In the genomic region with DNA sequence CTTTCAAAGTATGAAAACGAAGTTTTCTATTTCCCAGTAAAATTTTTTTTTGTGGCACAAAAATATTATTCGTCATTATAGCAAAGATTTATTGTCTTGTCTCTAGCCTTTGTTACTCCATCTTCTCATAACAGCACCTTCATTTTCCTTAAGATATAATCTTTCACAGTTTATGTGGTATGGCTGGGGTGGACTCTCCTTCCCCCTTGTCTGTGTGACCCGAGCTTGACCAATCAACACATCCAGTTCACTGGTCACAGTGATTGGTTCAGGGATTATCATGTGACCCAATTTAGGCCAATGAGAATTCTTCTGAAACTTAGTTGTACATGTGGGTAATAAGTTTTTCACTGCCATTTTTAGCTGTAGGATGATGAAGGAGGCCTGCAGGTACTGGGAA, we compare ENCODE assay signal across 20 cellular contexts.
DNase-seq lines count a peak whose midpoint lies in the region; ATAC-seq and TF ChIP-seq lines count a peak whose summit lies in the region.
"Had no signal": no experiment of that assay in that cellular context is flagged by ENCODE, and none has a peak within 500 bp of the region (broad histone marks: within the 10 kb centered on the region; RNA-seq: fewer than 3 reads in every experiment).

No MANE protein-coding gene starts in this region.

- BruUV-seq in HCT116 (replicated peaks; lab: Mats Ljungman, UMichigan): no TSS peak
- TSS peak; percentile 42 for BruUV-seq in PC-9 (replicated peaks; lab: Mats Ljungman, UMichigan)

- no peak overlapping the region for H2AFZ ChIP-seq in HCT116 (ENCODE audit: low read depth, low read length, poor library complexity, severe bottlenecking)
- H2AFZ ChIP-seq in PC-9: no peak overlapping the region
- no peak overlapping the region for H2AFZ ChIP-seq in fibroblast of lung (ENCODE audit: low read length)
- H2AFZ ChIP-seq in smooth muscle cell (ENCODE audit: low read depth): no peak overlapping the region
- H2AFZ ChIP-seq: GM23338 had no signal

- H3K4me3 ChIP-seq in HCT116 (replicated peaks in 1 of 2; ENCODE audit: low read depth in 1 of 2, low read length in 2 of 2) (no peak overlapping the region), PC-9 (0 out of 2 replicates have a peak overlapping the region, but pooled peaks have one; percentile 2), fibroblast of lung (replicated peaks in 1 of 4; ENCODE audit: control extremely low read depth in 1 of 4, insufficient read depth in 1 of 4, low read depth in 3 of 4, low read length in 4 of 4) (no peak overlapping the region), smooth muscle cell (no peak overlapping the region)
- H3K4me3 ChIP-seq: esophagus muscularis mucosa, GM23338, sigmoid colon, stomach, tibial nerve had no signal

- no peak for ATAC-seq in HCT116
- ATAC-seq: effector memory CD8-positive, alpha-beta T cell; GM23338 had no signal

- H3K27me3 ChIP-seq in HCT116 (ENCODE audit: insufficient read depth, low read length) (no peaks in the 10 kb centered on the region), PC-9 (ENCODE audit: insufficient read depth, low read depth) (no peaks in the 10 kb centered on the region), fibroblast of lung (ENCODE audit: control insufficient read depth, insufficient read depth, low read length) (no peaks in the 10 kb centered on the region), smooth muscle cell (ENCODE audit: low read depth) (no peaks in the 10 kb centered on the region)
- H3K27me3 ChIP-seq: esophagus muscularis mucosa, sigmoid colon, stomach, tibial nerve had no signal

- H3K4me1 ChIP-seq in HCT116 (ENCODE audit: control insufficient read depth in 1 of 2, insufficient read depth in 2 of 2, low read length in 2 of 2) (peaks cover 69 to 86% of the 10 kb centered on the region in 2 experiments), PC-9 (replicated peaks; ENCODE audit: insufficient read depth) (peaks cover 45% of the 10 kb centered on the region), fibroblast of lung (ENCODE audit: control insufficient read depth, extremely low read depth, insufficient read depth, low read length) (peaks cover 16% of the 10 kb centered on the region), smooth muscle cell (ENCODE audit: low read depth) (no peaks in the 10 kb centered on the region)
- H3K4me1 ChIP-seq: esophagus muscularis mucosa, stomach had no signal

- CTCF ChIA-PET in HCT116 (lab: Charles Lee): no interaction called here
- CTCF ChIA-PET in PC-9 (lab: Charles Lee): no interaction called here

- WGBS in smooth muscle cell (ENCODE audit: low lambda C conversion rate): 90% methylated on average over 3 of the region's 3 CpGs

- H3K9me3 ChIP-seq in HCT116 (ENCODE audit: control insufficient read depth in 1 of 2, insufficient read depth in 1 of 2, low read depth in 1 of 2, low read length in 2 of 2) (no peaks in the 10 kb centered on the region), PC-9 (ENCODE audit: insufficient read depth, low read depth) (peaks cover 70% of the 10 kb centered on the region), fibroblast of lung (ENCODE audit: control insufficient read depth, insufficient read depth, low read depth, low read length) (no peaks in the 10 kb centered on the region), smooth muscle cell (replicated peaks; ENCODE audit: low read depth) (no peaks in the 10 kb centered on the region)
- H3K9me3 ChIP-seq: esophagus muscularis mucosa, sigmoid colon, stomach, tibial nerve had no signal

- RAD21 ChIA-PET in HCT116 (lab: Charles Lee; ENCODE audit: low non-redundant PET in 1 of 2, low total read pairs in 2 of 2, uncharacterized antibody in 2 of 2, unreplicated experiment in 2 of 2): no interaction called here

- POLR2A ChIA-PET in HCT116 (lab: Charles Lee): interaction anchor here (1.1 to 12.1 kb wide), 8 partner anchors 10 to 435 kb away, joined by 3 to 310 read pairs (median 8); a partner anchor contains a TSS
- POLR2A ChIA-PET in PC-9 (lab: Charles Lee; ENCODE audit: unreplicated experiment): no interaction called here

- H3F3A ChIP-seq in PC-9 (ENCODE audit: insufficient read depth, low read depth): peaks cover 39% of the 10 kb centered on the region
- no peaks in the 10 kb centered on the region for H3F3A ChIP-seq in smooth muscle cell (ENCODE audit: low read depth)

- TF ChIP-seq POLR2A in HCT116 (IDR thresholded peaks at IDR 0.05; ENCODE audit: borderline replicate concordance, extremely low read depth, insufficient read depth, insufficient read length): no peak

- no peak for TF ChIP-seq RAD21 in HCT116 (IDR thresholded peaks at IDR 0.05; ENCODE audit: low read depth)

- H3K79me2 ChIP-seq in HCT116 (ENCODE audit: insufficient read depth, low read length) (peaks cover 78% of the 10 kb centered on the region), PC-9 (ENCODE audit: low read depth) (no peaks in the 10 kb centered on the region), fibroblast of lung (ENCODE audit: control insufficient read depth, insufficient read depth, low read length) (no peaks in the 10 kb centered on the region), smooth muscle cell (ENCODE audit: low read depth) (no peaks in the 10 kb centered on the region)

- DNase-seq in HCT116 (ENCODE audit: low read depth, low spot score) (no peak), PC-9 (no peak), fibroblast of lung (ENCODE audit: low read depth in 2 of 2) (no peak), smooth muscle cell (lab: John Stamatoyannopoulos, UW; ENCODE audit: unreplicated experiment) (no peak), NCI-H1048 (lab: John Stamatoyannopoulos, UW) (no peak), AG20443 (ENCODE audit: low spot score) (no peak)
- DNase-seq in activated CD4-positive, alpha-beta T cell treated with anti-CD3 and anti-CD28 coated beads, Interleukin-2, amount 50 U/mL, for 48 hours: no peak
- DNase-seq: activated gamma-delta T cell treated with Interleukin-2 at 50 U/mL for 16 hours; CD8-positive, alpha-beta memory T cell; DMS153; effector memory CD8-positive, alpha-beta T cell; NCI-H1417 treated with DMSO at 0.1 percent for 48 hours; NCI-H82; SHP77 treated with DMSO at 0.1 percent for 48 hours; sigmoid colon; stimulated activated CD8-positive, alpha-beta memory T cell treated with anti-CD3 and anti-CD28 coated beads, Interleukin-4, amount 100 ng/mL, for 48 hours; stomach had no signal

- H3K36me3 ChIP-seq in HCT116 (ENCODE audit: control insufficient read depth in 1 of 2, insufficient read depth in 2 of 2, low read length in 2 of 2) (no peaks in the 10 kb centered on the region), PC-9 (ENCODE audit: low read depth) (peaks cover 19% of the 10 kb centered on the region; the same call in 1 of the 2 replicates), fibroblast of lung (ENCODE audit: control insufficient read depth, insufficient read depth, low read length) (no peaks in the 10 kb centered on the region), smooth muscle cell (ENCODE audit: low read depth) (no peaks in the 10 kb centered on the region)
- H3K36me3 ChIP-seq: esophagus muscularis mucosa, sigmoid colon, stomach, tibial nerve had no signal

- intact Hi-C loops in HCT116 (cut with micrococcal nuclease): no loop called here
- intact Hi-C loops in PC-9 (cut with micrococcal nuclease; ENCODE audit: unreplicated experiment): loop anchor here (10.0 kb wide), 1 partner anchor 458 kb away; no protein-coding TSS in a partner anchor

- H4K20me1 ChIP-seq in HCT116 (ENCODE audit: insufficient read depth) (no peaks in the 10 kb centered on the region), PC-9 (ENCODE audit: insufficient read depth) (no peaks in the 10 kb centered on the region), fibroblast of lung (ENCODE audit: control insufficient read depth, extremely low read depth, insufficient read depth, low read length) (no peaks in the 10 kb centered on the region), smooth muscle cell (ENCODE audit: low read depth) (no peaks in the 10 kb centered on the region)

- H3K9ac ChIP-seq in HCT116 (ENCODE audit: low read length) (peak overlapping the region; percentile 68), fibroblast of lung (ENCODE audit: insufficient read depth, low read length) (no peak overlapping the region), smooth muscle cell (ENCODE audit: low read depth) (peak overlapping the region; percentile 70)

- H3K4me2 ChIP-seq in HCT116 (ENCODE audit: low read length): peak overlapping the region; percentile 56
- H3K4me2 ChIP-seq in PC-9: 0 out of 2 replicates have a peak overlapping the region, but pooled peaks have one; percentile 20
- H3K4me2 ChIP-seq in fibroblast of lung (ENCODE audit: extremely low read depth, insufficient read depth, low read length): no peak overlapping the region
- peak overlapping the region; percentile 59 for H3K4me2 ChIP-seq in smooth muscle cell
- H3K4me2 ChIP-seq: GM23338 had no signal

- no peak for TF ChIP-seq CTCF in HCT116 (IDR thresholded peaks at IDR 0.05 in 2 of 3, conservative IDR thresholded peaks at IDR 0.05 in 1 of 3; ENCODE audit: borderline replicate concordance in 1 of 3, insufficient read depth in 1 of 3, low read depth in 2 of 3, low read length in 2 of 3)
- no peak for TF ChIP-seq CTCF in PC-9 (conservative IDR thresholded peaks at IDR 0.05)
- no peak for TF ChIP-seq CTCF in fibroblast of lung (conservative IDR thresholded peaks at IDR 0.05 in 1 of 2, IDR thresholded peaks at IDR 0.05 in 1 of 2; ENCODE audit: low read depth in 1 of 2, low read length in 2 of 2)
- no peak for TF ChIP-seq CTCF in smooth muscle cell (IDR thresholded peaks at IDR 0.05; ENCODE audit: borderline replicate concordance, insufficient read depth, poor library complexity, severe bottlenecking)

- H3K9me2 ChIP-seq in HCT116 (ENCODE audit: insufficient read depth): no peaks in the 10 kb centered on the region
- H3K9me2 ChIP-seq in PC-9 (ENCODE audit: insufficient read depth): no peaks in the 10 kb centered on the region; the same call in 1 of the 2 replicates

- H3K27ac ChIP-seq in HCT116 (ENCODE audit: low read depth, low read length): peak overlapping the region; percentile 97
- H3K27ac ChIP-seq in PC-9: peak overlapping the region; percentile 91
- H3K27ac ChIP-seq in fibroblast of lung (ENCODE audit: insufficient read depth, low read length): peak overlapping the region; percentile 86
- peak overlapping the region; percentile 99 for H3K27ac ChIP-seq in smooth muscle cell (ENCODE audit: low read depth)
- H3K27ac ChIP-seq: esophagus muscularis mucosa, sigmoid colon, stomach, tibial nerve had no signal

TF ChIP-seq in HCT116, 20 proteins besides CTCF, POLR2A, EP300 and RAD21 (continues in another document):
- no peak for TF ChIP-seq ZFX (IDR thresholded peaks at IDR 0.05)
- no peak for TF ChIP-seq CBX3 (IDR thresholded peaks at IDR 0.05; ENCODE audit: low read depth)
- TF ChIP-seq EZH2phosphoT487 (IDR thresholded peaks at IDR 0.05; ENCODE audit: borderline replicate concordance): no peak
- TF ChIP-seq TCF7L2 (IDR thresholded peaks at IDR 0.05; ENCODE audit: borderline replicate concordance, extremely low read depth, insufficient read depth, insufficient read length): no peak
- TF ChIP-seq, protein P1, sequence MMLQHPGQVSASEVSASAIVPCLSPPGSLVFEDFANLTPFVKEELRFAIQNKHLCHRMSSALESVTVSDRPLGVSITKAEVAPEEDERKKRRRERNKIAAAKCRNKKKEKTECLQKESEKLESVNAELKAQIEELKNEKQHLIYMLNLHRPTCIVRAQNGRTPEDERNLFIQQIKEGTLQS (IDR thresholded peaks at IDR 0.05): no peak
- no peak for TF ChIP-seq FOSL1 (IDR thresholded peaks at IDR 0.05; ENCODE audit: low read depth)
- no peak for TF ChIP-seq CEBPB (IDR thresholded peaks at IDR 0.05; ENCODE audit: low read depth)
